In genomic region chr6:134961366-134961765, GRCh38 we compare ENCODE assay signal across 23 cellular contexts. TPM values are rescaled to one million over a fixed set of nuclear protein-coding genes. Genes with fewer than 3 reads are reported as not detected.
"Had no signal": no experiment of that assay in that cellular context is flagged by ENCODE, and none has a peak within 500 bp of the region (broad histone marks: within the 10 kb centered on the region; RNA-seq: fewer than 3 reads in every experiment).

No MANE protein-coding gene starts in this region.

- H3K4me3 ChIP-seq: ascending aorta, body of pancreas, SK-N-MC had no signal

- H3K4me1 Mint-ChIP-seq: T-cell had no signal

- H3K27ac ChIP-seq: ascending aorta, body of pancreas, SK-N-MC, VCaP had no signal

- H3K27me3 Mint-ChIP-seq: activated naive CD8-positive, alpha-beta T cell treated with anti-CD3 and anti-CD28 coated beads, Interleukin-2, amount 50 U/mL, for 24 hours; T-cell had no signal

- DNase-seq: activated CD4-positive, alpha-beta T cell treated with anti-CD3 and anti-CD28 coated beads, Interleukin-2, amount 50 U/mL, for 48 hours; activated CD4-positive, CD25-positive, alpha-beta regulatory T cell; activated effector memory CD4-positive, alpha-beta T cell treated with anti-CD3 and anti-CD28 coated beads, Interleukin-2, amount 50 U/mL, for 16 hours; activated naive CD4-positive, alpha-beta T cell treated with Interleukin-2 at 50 U/mL for 16 hours; activated naive CD8-positive, alpha-beta T cell treated with anti-CD3 and anti-CD28 coated beads, Interleukin-2, amount 50 U/mL, for 24 hours; amniotic stem cell; body of pancreas; central memory CD4-positive, alpha-beta T cell; Kasumi-1; KBM-7; NCI-H1105; NCI-H1436; NCI-H1694 treated with DMSO at 0.1 percent for 48 hours; NCI-H2029 treated with DMSO at 0.1 percent for 48 hours; NCI-H345; NCI-H510A; NCI-H526 treated with DMSO at 0.1 percent for 48 hours; NCI-H82; T-cell had no signal

- H3K9me3 ChIP-seq: body of pancreas had no signal

- ATAC-seq: activated naive CD8-positive, alpha-beta T cell treated with anti-CD3 and anti-CD28 coated beads, Interleukin-2, amount 50 U/mL, for 24 hours; body of pancreas; T-cell had no signal

- H3K27ac Mint-ChIP-seq: activated naive CD8-positive, alpha-beta T cell treated with anti-CD3 and anti-CD28 coated beads, Interleukin-2, amount 50 U/mL, for 24 hours; T-cell had no signal

- H3K4me3 Mint-ChIP-seq: activated naive CD8-positive, alpha-beta T cell treated with anti-CD3 and anti-CD28 coated beads, Interleukin-2, amount 50 U/mL, for 24 hours; T-cell had no signal

- H3K27me3 ChIP-seq: ascending aorta, body of pancreas had no signal

- H3K4me1 ChIP-seq: ascending aorta, body of pancreas had no signal

RNA-seq across cellular contexts. Expression of gene ALDH8A1, which starts 11.5 kb away (rescaled TPM):
- total RNA-seq: ascending aorta, OCI-LY7 had no signal
